ENCODE assay signal across 12 cellular contexts in the genomic region with DNA sequence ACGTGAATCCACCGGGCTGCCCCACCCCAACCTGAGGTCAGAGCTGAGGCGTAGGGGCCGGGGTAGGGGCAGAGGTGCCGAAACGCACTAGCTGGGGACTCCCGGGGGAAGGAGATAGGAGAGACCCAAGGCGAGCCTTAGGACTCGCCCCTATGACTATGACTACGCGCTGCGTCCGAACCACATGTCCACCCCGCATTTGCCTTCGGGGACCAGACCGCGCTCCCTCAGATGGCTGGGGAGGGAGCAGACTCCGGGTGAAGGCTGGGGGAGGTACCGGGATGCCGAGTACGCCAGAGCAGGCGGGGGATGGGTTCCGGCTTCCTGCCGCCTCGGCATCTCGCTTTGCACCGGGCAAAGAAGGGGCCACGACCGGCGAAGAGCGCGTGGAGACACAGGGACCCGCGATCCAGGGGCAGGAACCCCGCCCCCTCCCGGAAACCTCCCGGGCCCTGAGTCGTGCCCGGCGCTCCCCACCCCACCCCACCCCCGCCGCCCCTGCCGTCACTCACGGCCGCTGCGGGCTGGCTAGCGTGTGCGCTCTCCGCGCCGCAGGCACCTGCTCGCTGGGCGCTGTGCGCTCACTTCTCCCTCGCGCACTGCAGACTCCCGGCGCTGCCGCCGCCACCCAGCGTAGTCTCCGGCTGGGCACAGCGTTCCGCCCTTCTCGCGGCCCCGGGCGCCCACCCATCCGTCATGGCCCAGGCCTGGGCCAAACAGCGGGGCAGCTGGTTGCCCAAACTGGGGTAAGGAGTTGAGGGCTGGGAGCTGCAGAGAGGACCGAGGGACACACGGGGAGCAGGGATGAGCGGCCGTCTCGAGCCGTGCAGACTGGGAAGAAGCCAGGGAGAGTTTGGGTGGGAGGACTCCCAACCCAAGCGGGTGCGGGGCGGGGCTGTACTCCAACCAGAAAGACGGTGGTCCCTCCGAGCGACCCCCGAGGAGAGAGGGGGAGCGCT. TPM values are rescaled to one million over a fixed set of nuclear protein-coding genes. Genes with fewer than 3 reads are reported as not detected.
DNase-seq lines count a peak whose midpoint lies in the region; ATAC-seq and TF ChIP-seq lines count a peak whose summit lies in the region.
"Had no signal": no experiment of that assay in that cellular context is flagged by ENCODE, and none has a peak within 500 bp of the region (broad histone marks: within the 10 kb centered on the region; RNA-seq: fewer than 3 reads in every experiment).

No MANE protein-coding gene starts in this region.

- H3K27me3 Mint-ChIP-seq in activated CD4-positive, alpha-beta T cell treated with anti-CD3 and anti-CD28 coated beads, Interleukin-2, amount 10 ng/mL, durations not matched to agents 24 days and 14 days, result peaks cover 54% of the 10 kb centered on the region
- peaks cover 69% of the 10 kb centered on the region for H3K27me3 Mint-ChIP-seq in T-helper 17 cell

- H3K9ac ChIP-seq in iPS-15b (ENCODE audit: low read depth, low read length) (no peak overlapping the region), smooth muscle cell (ENCODE audit: low read depth) (no peak overlapping the region)

- H3K4me3 ChIP-seq in iPS-15b (ENCODE audit: low read depth, low read length) (peak overlapping the region; percentile 67), smooth muscle cell (no peak overlapping the region), left lung (no peak overlapping the region), WERI-Rb-1 (ENCODE audit: low read depth, low read length) (no peak overlapping the region)
- H3K4me3 ChIP-seq: thyroid gland had no signal

- no peak overlapping the region for H3K27ac ChIP-seq in smooth muscle cell (ENCODE audit: low read depth)
- H3K27ac ChIP-seq in left lung, result no peak overlapping the region
- H3K27ac ChIP-seq in WERI-Rb-1, result no peak overlapping the region
- H3K27ac ChIP-seq: thyroid gland had no signal

- TF ChIP-seq CTCF in smooth muscle cell (IDR thresholded peaks at IDR 0.05; ENCODE audit: borderline replicate concordance, insufficient read depth, poor library complexity, severe bottlenecking) (no peak), left lung (IDR thresholded peaks at IDR 0.05) (no peak), WERI-Rb-1 (IDR thresholded peaks at IDR 0.05; ENCODE audit: low read depth, low read length) (no peak)

- H3F3A ChIP-seq in smooth muscle cell (ENCODE audit: low read depth), result no peaks in the 10 kb centered on the region

- H3K36me3 Mint-ChIP-seq in activated CD4-positive, alpha-beta T cell treated with anti-CD3 and anti-CD28 coated beads, Interleukin-2, amount 10 ng/mL, durations not matched to agents 24 days and 14 days (ENCODE audit: low read depth), result peaks cover 5% of the 10 kb centered on the region
- peaks cover 2% of the 10 kb centered on the region for H3K36me3 Mint-ChIP-seq in T-helper 17 cell (ENCODE audit: low read depth)

- H3K9me3 ChIP-seq in T-helper 17 cell (ENCODE audit: control insufficient read depth, low read length, poor library complexity, severe bottlenecking) (no peaks in the 10 kb centered on the region), iPS-15b (ENCODE audit: control insufficient read depth, insufficient read depth, low read length) (no peaks in the 10 kb centered on the region), smooth muscle cell (replicated peaks; ENCODE audit: low read depth) (no peaks in the 10 kb centered on the region), left lung (no peaks in the 10 kb centered on the region), WERI-Rb-1 (ENCODE audit: severe bottlenecking) (peaks cover 17% of the 10 kb centered on the region)
- H3K9me3 ChIP-seq: thyroid gland had no signal

- no peak overlapping the region for H2AFZ ChIP-seq in smooth muscle cell (ENCODE audit: low read depth)

- H3K4me1 ChIP-seq in iPS-15b (ENCODE audit: control insufficient read depth, insufficient read depth, low read length) (peaks cover 7% of the 10 kb centered on the region), smooth muscle cell (ENCODE audit: low read depth) (peaks cover 10% of the 10 kb centered on the region), left lung (peaks cover 2 to 29% of the 10 kb centered on the region in 2 donors)

- intact Hi-C loops in activated CD4-positive, alpha-beta T cell treated with anti-CD3 and anti-CD28 coated beads, Interleukin-2, amount 10 ng/mL, durations not matched to agents 24 days and 14 days (cut with micrococcal nuclease), result loop anchor here (5.0 to 10.0 kb wide), 3 partner anchors 50 to 798 kb away; no protein-coding TSS in a partner anchor
- intact Hi-C loops in left lung (cut with DNase I), result no loop called here

- H3K4me3 Mint-ChIP-seq in activated CD4-positive, alpha-beta T cell treated with anti-CD3 and anti-CD28 coated beads, Interleukin-2, amount 10 ng/mL, durations not matched to agents 24 days and 14 days, result peak overlapping the region; percentile 54
- peak overlapping the region; percentile 84 for H3K4me3 Mint-ChIP-seq in T-helper 17 cell
- H3K4me3 Mint-ChIP-seq: activated CD4-positive, alpha-beta T cell treated with anti-CD3 and anti-CD28 coated beads, Interleukin-2, amount 10 ng/mL, durations not matched to agents 7 days and 5 days had no signal

- no peak for ATAC-seq in T-helper 17 cell
- no peak for ATAC-seq in left lung
- ATAC-seq: PC-3 had no signal

- H3K79me2 ChIP-seq in smooth muscle cell (ENCODE audit: low read depth), result no peaks in the 10 kb centered on the region

- peaks cover 68% of the 10 kb centered on the region for H3K27me3 ChIP-seq in iPS-15b (ENCODE audit: control insufficient read depth, insufficient read depth, low read length)
- H3K27me3 ChIP-seq in smooth muscle cell (ENCODE audit: low read depth), result peaks cover 99% of the 10 kb centered on the region
- peaks cover 65 to 100% of the 10 kb centered on the region in 2 donors for H3K27me3 ChIP-seq in left lung
- peaks cover 93% of the 10 kb centered on the region for H3K27me3 ChIP-seq in WERI-Rb-1 (ENCODE audit: insufficient read depth, low read depth, severe bottlenecking)

- no peaks in the 10 kb centered on the region for H3K9me3 Mint-ChIP-seq in activated CD4-positive, alpha-beta T cell treated with anti-CD3 and anti-CD28 coated beads, Interleukin-2, amount 10 ng/mL, durations not matched to agents 24 days and 14 days
- H3K9me3 Mint-ChIP-seq: activated CD4-positive, alpha-beta T cell treated with anti-CD3 and anti-CD28 coated beads, Interleukin-2, amount 10 ng/mL, durations not matched to agents 7 days and 5 days had no signal

- H3K4me2 ChIP-seq in smooth muscle cell, result peak overlapping the region; percentile 82

- H3K27ac Mint-ChIP-seq in activated CD4-positive, alpha-beta T cell treated with anti-CD3 and anti-CD28 coated beads, Interleukin-2, amount 10 ng/mL, durations not matched to agents 24 days and 14 days, result peak overlapping the region; percentile 63
- H3K27ac Mint-ChIP-seq in T-helper 17 cell, result no peak overlapping the region
- H3K27ac Mint-ChIP-seq: activated CD4-positive, alpha-beta T cell treated with anti-CD3 and anti-CD28 coated beads, Interleukin-2, amount 10 ng/mL, durations not matched to agents 7 days and 5 days had no signal

- H3K4me1 Mint-ChIP-seq in activated CD4-positive, alpha-beta T cell treated with anti-CD3 and anti-CD28 coated beads, Interleukin-2, amount 10 ng/mL, durations not matched to agents 24 days and 14 days, result peaks cover 17% of the 10 kb centered on the region
- H3K4me1 Mint-ChIP-seq in T-helper 17 cell, result peaks cover 20% of the 10 kb centered on the region

- no peaks in the 10 kb centered on the region for H4K20me1 ChIP-seq in smooth muscle cell (ENCODE audit: low read depth)

- WGBS in smooth muscle cell (ENCODE audit: low lambda C conversion rate), result 4% methylated on average over 63 of the region's 84 CpGs

- peak; percentile 63 for DNase-seq in activated CD4-positive, alpha-beta T cell treated with anti-CD3 and anti-CD28 coated beads, Interleukin-2, amount 10 ng/mL, durations not matched to agents 24 days and 14 days
- no peak for DNase-seq in activated CD4-positive, alpha-beta T cell treated with anti-CD3 and anti-CD28 coated beads, Interleukin-2, amount 50 U/mL, for 1 hour
- DNase-seq in T-helper 17 cell (no peak), smooth muscle cell (lab: John Stamatoyannopoulos, UW; ENCODE audit: unreplicated experiment) (no peak), NCI-H2081 treated with DMSO at 0.1 percent for 48 hours (lab: John Stamatoyannopoulos, UW) (no peak), left lung (no peak), WERI-Rb-1 (no peak)
- DNase-seq: ACHN; activated CD4-positive, alpha-beta T cell treated with anti-CD3 and anti-CD28 coated beads, Interleukin-2, amount 10 ng/mL, durations not matched to agents 7 days and 5 days; PC-3; thyroid gland had no signal

- H3K36me3 ChIP-seq in iPS-15b (ENCODE audit: control insufficient read depth, insufficient read depth, low read length) (no peaks in the 10 kb centered on the region), smooth muscle cell (ENCODE audit: low read depth) (no peaks in the 10 kb centered on the region), left lung (no peaks in the 10 kb centered on the region), WERI-Rb-1 (no peaks in the 10 kb centered on the region)
- H3K36me3 ChIP-seq: thyroid gland had no signal

RNA-seq across cellular contexts. Expression of a gene that starts 0.6 kb away (rescaled TPM):
- total RNA-seq in activated CD4-positive, alpha-beta T cell treated with anti-CD3 and anti-CD28 coated beads, Interleukin-2, amount 10 ng/mL, durations not matched to agents 24 days and 14 days, result not detected in 2 replicates
- total RNA-seq in T-helper 17 cell (not detected), smooth muscle cell (not detected in 2 replicates), left lung (not detected)
- polyA plus RNA-seq in smooth muscle cell, result not detected in 2 replicates
- total RNA-seq: activated CD4-positive, alpha-beta T cell treated with anti-CD3 and anti-CD28 coated beads, Interleukin-2, amount 10 ng/mL, durations not matched to agents 7 days and 5 days; PC-3; thyroid gland had no signal
